In genomic region chr6:27502508-27503435, GRCh38 we compare ENCODE assay signal across 1 cellular context.
A peak's percentile ranks its signal among the peaks of the same experiment; 100 is the strongest.
TF ChIP-seq lines count a peak whose summit lies in the region.

No MANE protein-coding gene starts in this region.

TF ChIP-seq in HepG2, 621 proteins besides CTCF, POLR2A, EP300 and RAD21 (continued from another document and continues in another):
- TF ChIP-seq LBX2 (CRISPR knock-in tag; IDR thresholded peaks at IDR 0.05; ENCODE audit: borderline replicate concordance) (no peak), MED1 (CRISPR knock-in tag; IDR thresholded peaks at IDR 0.05) (no peak), TCF12 (IDR thresholded peaks at IDR 0.05) (no peak), TCF12 (CRISPR knock-in tag; IDR thresholded peaks at IDR 0.05) (no peak), TGIF2 (CRISPR knock-in tag; IDR thresholded peaks at IDR 0.05) (0 out of 2 replicates have a peak, but pooled peaks have one; percentile 52), ZBTB39 (CRISPR knock-in tag; IDR thresholded peaks at IDR 0.05) (no peak), POGZ (CRISPR knock-in tag; IDR thresholded peaks at IDR 0.05) (no peak), CBX1 (IDR thresholded peaks at IDR 0.05; ENCODE audit: low read depth) (peak; percentile 21), ZBTB26 (CRISPR knock-in tag; IDR thresholded peaks at IDR 0.05; ENCODE audit: borderline replicate concordance) (no peak), TSC22D2 (CRISPR knock-in tag; IDR thresholded peaks at IDR 0.05; ENCODE audit: borderline replicate concordance) (0 out of 2 replicates have a peak, but pooled peaks have one; percentile 6), ZNF138 (CRISPR knock-in tag; IDR thresholded peaks at IDR 0.05; ENCODE audit: low read depth) (no peak), ZBTB21 (CRISPR knock-in tag; IDR thresholded peaks at IDR 0.05) (0 out of 2 replicates have a peak, but pooled peaks have one; percentile 43), MTF2 (CRISPR knock-in tag; IDR thresholded peaks at IDR 0.05; ENCODE audit: borderline replicate concordance) (no peak), ATF7-NPFF (CRISPR knock-in tag; IDR thresholded peaks at IDR 0.05; ENCODE audit: low read depth) (no peak), YY1 (IDR thresholded peaks at IDR 0.05; ENCODE audit: insufficient read depth, insufficient replicate concordance, low read depth, low read length) (no peak), TBX2 (CRISPR knock-in tag; IDR thresholded peaks at IDR 0.05; ENCODE audit: borderline replicate concordance) (no peak), ASH2L (IDR thresholded peaks at IDR 0.05; ENCODE audit: insufficient read length, low read depth, low read length) (peak; percentile 81), ZNF777 (CRISPR knock-in tag; IDR thresholded peaks at IDR 0.05) (no peak; the same call in 1 of the 2 replicates), DBP (CRISPR knock-in tag; IDR thresholded peaks at IDR 0.05; ENCODE audit: not compliant biosample characterization) (no peak), ZNF10 (CRISPR knock-in tag; IDR thresholded peaks at IDR 0.05; ENCODE audit: borderline replicate concordance, low read depth) (no peak), KAT7 (CRISPR knock-in tag; IDR thresholded peaks at IDR 0.05; ENCODE audit: borderline replicate concordance) (0 out of 2 replicates have a peak, but pooled peaks have one; percentile 39), NRL (CRISPR knock-in tag; IDR thresholded peaks at IDR 0.05; ENCODE audit: borderline replicate concordance) (no peak), ZNF264 (CRISPR knock-in tag; IDR thresholded peaks at IDR 0.05) (no peak), ZNF572 (CRISPR knock-in tag; IDR thresholded peaks at IDR 0.05) (0 out of 2 replicates have a peak, but pooled peaks have one; percentile 39), DMTF1 (CRISPR knock-in tag; IDR thresholded peaks at IDR 0.05) (no peak), ARID3A (IDR thresholded peaks at IDR 0.05; ENCODE audit: low read depth, low read length) (peak; percentile 58), ZNF724P (CRISPR knock-in tag; IDR thresholded peaks at IDR 0.05; ENCODE audit: borderline replicate concordance) (no peak), ZNF557 (CRISPR knock-in tag; IDR thresholded peaks at IDR 0.05) (no peak), ZNF564 (CRISPR knock-in tag; IDR thresholded peaks at IDR 0.05) (no peak), ETV6 (CRISPR knock-in tag; conservative IDR thresholded peaks at IDR 0.05) (no peak), RBFOX2 (IDR thresholded peaks at IDR 0.05; ENCODE audit: low read depth, low read length) (no peak), ZNF34 (CRISPR knock-in tag; IDR thresholded peaks at IDR 0.05; ENCODE audit: borderline replicate concordance) (no peak), XRCC5 (optimal IDR thresholded peaks at IDR 0.05; ENCODE audit: low read length) (peak; percentile 45), GATA4 (IDR thresholded peaks at IDR 0.05; ENCODE audit: borderline replicate concordance, low read depth) (no peak), RBAK (CRISPR knock-in tag; IDR thresholded peaks at IDR 0.05) (no peak), ZSCAN31 (CRISPR knock-in tag; IDR thresholded peaks at IDR 0.05; ENCODE audit: low read depth) (no peak), MXD1 (CRISPR knock-in tag; IDR thresholded peaks at IDR 0.05) (no peak; the same call in 1 of the 2 replicates), TEAD3 (CRISPR knock-in tag; optimal IDR thresholded peaks at IDR 0.05; ENCODE audit: borderline replicate concordance) (no peak), REST (IDR thresholded peaks at IDR 0.05; ENCODE audit: borderline replicate concordance in 1 of 2, low read depth in 1 of 2, low read length in 2 of 2) (no peak), ZNF770 (CRISPR knock-in tag; IDR thresholded peaks at IDR 0.05) (no peak), ZNF660 (CRISPR knock-in tag; IDR thresholded peaks at IDR 0.05; ENCODE audit: borderline replicate concordance, low read depth) (no peak), NFE2L1 (CRISPR knock-in tag; IDR thresholded peaks at IDR 0.05; ENCODE audit: borderline replicate concordance) (no peak), PLSCR1 (CRISPR knock-in tag; IDR thresholded peaks at IDR 0.05; ENCODE audit: borderline replicate concordance) (no peak), ZNF441 (CRISPR knock-in tag; IDR thresholded peaks at IDR 0.05; ENCODE audit: borderline replicate concordance) (no peak), JUNB (CRISPR knock-in tag; IDR thresholded peaks at IDR 0.05; ENCODE audit: borderline replicate concordance) (no peak), ZNF790 (CRISPR knock-in tag; IDR thresholded peaks at IDR 0.05; ENCODE audit: borderline replicate concordance) (no peak), ZMYM3 (CRISPR knock-in tag; IDR thresholded peaks at IDR 0.05) (peak; percentile 82), HMG20A (CRISPR knock-in tag; IDR thresholded peaks at IDR 0.05; ENCODE audit: borderline replicate concordance) (no peak), ZSCAN20 (CRISPR knock-in tag; IDR thresholded peaks at IDR 0.05; ENCODE audit: borderline replicate concordance) (no peak)
